In genomic region chr11:43709689-43710088, GRCh38 we compare ENCODE assay signal across 22 cellular contexts.
"Had no signal": no experiment of that assay in that cellular context is flagged by ENCODE, and none has a peak within 500 bp of the region (broad histone marks: within the 10 kb centered on the region; RNA-seq: fewer than 3 reads in every experiment).

No MANE protein-coding gene starts in this region.

- DNase-seq: KBM-7, MG63, NCI-H1092 treated with DMSO at 0.1 percent for 48 hours, NCI-H1436, NCI-H187, NCI-H2029, NCI-H2081 treated with DMSO at 0.1 percent for 48 hours, NCI-H2171, NCI-H226, NCI-H446, NCI-H510A, NCI-H524 treated with DMSO at 0.1 percent for 48 hours, NCI-H69, NCI-H774, PC-3, SHP77, SK-N-SH, SW 1271, T-cell had no signal

- H3K36me3 Mint-ChIP-seq: IgD-negative memory B cell had no signal

- H3K27ac Mint-ChIP-seq: T-cell had no signal

- H3K27me3 Mint-ChIP-seq: IgD-negative memory B cell, T-cell had no signal

- H3K4me3 Mint-ChIP-seq: IgD-negative memory B cell, T-cell had no signal

- FAIRE-seq: HepG2 had no signal

- ATAC-seq: HepG2, Panc1, PC-3, T-cell had no signal
